In genomic region chr1:159937014-159937750, GRCh38 we compare ENCODE assay signal across 10 cellular contexts. TPM values are rescaled to one million over a fixed set of nuclear protein-coding genes. Genes with fewer than 3 reads are reported as not detected.
DNase-seq lines count a peak whose midpoint lies in the region; FAIRE-seq and TF ChIP-seq lines count a peak whose summit lies in the region.
"Had no signal": no experiment of that assay in that cellular context is flagged by ENCODE, and none has a peak within 500 bp of the region (broad histone marks: within the 10 kb centered on the region; RNA-seq: fewer than 3 reads in every experiment).

No MANE protein-coding gene starts in this region.

- no peak for TF ChIP-seq CTCF in colonic mucosa (IDR thresholded peaks at IDR 0.05)

- DNase-seq in NCI-H82 (lab: John Stamatoyannopoulos, UW) (peak; percentile 77), NCI-H82 treated with DMSO at 0.1 percent for 48 hours (lab: John Stamatoyannopoulos, UW; ENCODE audit: unreplicated experiment) (no peak), NCI-H748 treated with DMSO at 0.1 percent for 48 hours (lab: John Stamatoyannopoulos, UW) (peak; percentile 36), colonic mucosa (peak; percentile 74), small intestine (peak; percentile 83), NCI-H1930 (lab: John Stamatoyannopoulos, UW) (no peak), NCI-H1092 (lab: John Stamatoyannopoulos, UW) (no peak), G401 (ENCODE audit: low spot score) (no peak)

- no peaks in the 10 kb centered on the region for H3K36me3 ChIP-seq in colonic mucosa
- H3K36me3 ChIP-seq in small intestine (ENCODE audit: control insufficient read depth in 2 of 2, insufficient read depth in 2 of 2, low read length in 2 of 2) = no peaks in the 10 kb centered on the region

- peaks cover 32% of the 10 kb centered on the region for H3K4me1 ChIP-seq in colonic mucosa
- peaks cover 10 to 17% of the 10 kb centered on the region in 2 donors for H3K4me1 ChIP-seq in small intestine (ENCODE audit: control insufficient read depth in 2 of 2, insufficient read depth in 1 of 2, low read depth in 1 of 2, low read length in 1 of 2)

- FAIRE-seq in small intestine (lab: Jason Lieb, UNC) = no peak

- H3K27ac ChIP-seq in colonic mucosa = no peak overlapping the region
- peak overlapping the region; percentile 62 to 97 for H3K27ac ChIP-seq in small intestine (ENCODE audit: low read depth in 1 of 2, low read length in 1 of 2)

- in situ Hi-C loops in G401 (cut with HindIII; ENCODE audit: low sequenced_read_pairs) = no loop called here

- H3K9ac ChIP-seq in colonic mucosa (ENCODE audit: low read depth in 2 of 2, low read length in 2 of 2) = peak overlapping the region; percentile 66

- WGBS in small intestine, 3 donors = 32 to 44% (median 40%) methylated on average over 4 of the region's 4 CpGs

- no peak overlapping the region for H3K4me3 ChIP-seq in colonic mucosa
- no peak overlapping the region for H3K4me3 ChIP-seq in small intestine (ENCODE audit: low read depth in 1 of 2, low read length in 2 of 2)

- intact Hi-C loops in colonic mucosa (cut with DNase I) = loop anchor here (5.0 kb wide), 1 partner anchor 45 kb away; no protein-coding TSS in a partner anchor

- H3K27me3 ChIP-seq in colonic mucosa = no peaks in the 10 kb centered on the region
- H3K27me3 ChIP-seq in small intestine (ENCODE audit: control insufficient read depth in 2 of 2, insufficient read depth in 2 of 2, low read length in 2 of 2) = no peaks in the 10 kb centered on the region

- H3K9me3 ChIP-seq in colonic mucosa (no peaks in the 10 kb centered on the region), small intestine (ENCODE audit: control insufficient read depth, low read depth) (no peaks in the 10 kb centered on the region)

RNA-seq across cellular contexts. Expression of gene IGSF9, which starts 8.2 kb away (rescaled TPM):
- total RNA-seq in colonic mucosa = 10 to 100 TPM; 14.1 to 41.8 TPM
- polyA plus RNA-seq in small intestine = 10 to 100 TPM in 2 of 3 donors, 1 to 10 TPM in 1; 3.1 to 34.6 (median 18.1) TPM
- total RNA-seq in G401 (2014; rRNA removed; shearing (Covaris generic)) = not detected in 2 replicates

RNA-seq across cellular contexts. Expression of gene TAGLN2, which starts 11.9 kb away (rescaled TPM):
- 100 to 1,000 TPM; 354 to 515 TPM for total RNA-seq in colonic mucosa
- polyA plus RNA-seq in small intestine = 100 to 1,000 TPM; 384 to 472 (median 416) TPM
- total RNA-seq in G401 (2014; rRNA removed; shearing (Covaris generic)) = 27.1 and 49.8 TPM in 2 replicates

RNA-seq across cellular contexts. Expression of gene SLAMF9, which starts 16.9 kb away (rescaled TPM):
- not detected for total RNA-seq in colonic mucosa
- not detected for polyA plus RNA-seq in small intestine
- total RNA-seq in G401 (2014; rRNA removed; shearing (Covaris generic)) = not detected in 2 replicates
- total RNA-seq: activated CD4-positive, alpha-beta memory T cell treated with anti-CD3 and anti-CD28 coated beads for 36 hours; neural crest cell had no signal

RNA-seq across cellular contexts. Expression of gene CFAP45, which starts 37.2 kb away (rescaled TPM):
- total RNA-seq in colonic mucosa = under 1 TPM in 1 of 2 donors, not detected in 1; 0.30 TPM
- polyA plus RNA-seq in small intestine = 1 to 10 TPM in 1 of 3 donors, under 1 TPM in 1, not detected in 1; 0.36 to 1.1 TPM
- total RNA-seq in G401 (2014; rRNA removed; shearing (Covaris generic)) = not detected in 2 replicates
- total RNA-seq: neural crest cell had no signal

Comparison
In these comparisons a context has a peak if more than half of its experiments do, and no peak if none do; other contexts are left out.
1. DNase-seq: peak in NCI-H82 (single experiment), NCI-H748 treated with DMSO at 0.1 percent for 48 hours (single experiment), colonic mucosa (single experiment) and small intestine (single experiment); none in NCI-H82 treated with DMSO at 0.1 percent for 48 hours (single experiment), NCI-H1930 (0 of 2), NCI-H1092 (single experiment) and G401 (single experiment).
2. RNA of gene IGSF9, which starts 8.2 kb away (total RNA-seq): 14.1 to 41.8 TPM in colonic mucosa; not detected in G401; every median in the first group is over 10 times any median in the second.